Comparison of ENCODE assay signal across 8 cellular contexts in the genomic region with DNA sequence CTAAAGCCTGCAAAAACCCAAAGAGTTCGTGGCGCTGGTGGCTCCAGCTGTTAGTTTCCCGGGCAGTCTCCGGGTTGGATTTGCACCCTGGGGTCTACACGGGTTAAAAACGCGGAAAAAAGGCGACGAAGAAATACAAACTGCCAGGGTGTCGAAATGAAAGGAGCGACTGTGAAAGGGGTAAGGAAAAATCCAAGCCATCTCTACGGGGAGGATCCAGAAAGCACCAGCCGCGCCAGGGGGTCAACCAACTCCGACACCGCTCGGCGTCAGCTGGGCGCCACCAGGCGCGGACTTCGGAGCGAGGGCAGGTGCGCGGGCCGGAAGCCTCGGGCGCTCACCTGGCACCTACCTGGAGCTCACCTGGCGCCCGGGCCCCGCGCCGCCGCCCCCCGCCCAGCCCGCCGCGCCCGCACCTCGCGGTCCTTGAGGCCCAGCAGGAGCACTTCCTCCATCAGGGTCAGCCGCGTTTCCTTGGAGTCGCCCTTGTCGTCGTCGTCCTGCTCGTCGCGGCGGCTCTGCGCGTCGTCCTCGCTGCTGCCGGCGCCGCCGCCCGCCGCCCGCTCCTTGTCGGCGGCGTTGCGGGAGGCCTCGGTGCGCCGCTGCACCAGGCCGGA. TPM values are rescaled to one million over a fixed set of nuclear protein-coding genes. Genes with fewer than 3 reads are reported as not detected.
DNase-seq lines count a peak whose midpoint lies in the region; ATAC-seq and TF ChIP-seq lines count a peak whose summit lies in the region.

No MANE protein-coding gene starts in this region.

- peak overlapping the region; percentile 99 for H2AFZ ChIP-seq in IMR-90 (replicated peaks; ENCODE audit: low read length, poor library complexity)
- H2AFZ ChIP-seq in PC-3 (ENCODE audit: low read length) = peak overlapping the region; percentile 94

- peak overlapping the region; percentile 80; the same call in 1 of the 2 replicates for H2BK120ac ChIP-seq in IMR-90 (ENCODE audit: low read depth, low read length)

- peaks cover 33% of the 10 kb centered on the region for H3K4me1 Mint-ChIP-seq in activated naive CD4-positive, alpha-beta T cell treated with anti-CD3 and anti-CD28 coated beads, Interleukin-2, amount 50 U/mL, for 24 hours

- peak overlapping the region; percentile 82 for H2AK5ac ChIP-seq in IMR-90 (ENCODE audit: low read depth, low read length)

- H3K79me1 ChIP-seq in IMR-90 (ENCODE audit: low read depth in 1 of 2, low read length in 2 of 2) = peaks cover 0 to 34% of the 10 kb centered on the region in 2 experiments; a peak in 3 of 4 replicates

- intact Hi-C loops in IMR-90 (cut with micrococcal nuclease) (loop anchor here (2.0 to 5.0 kb wide), 3 partner anchors 51 to 154 kb away; a partner anchor contains a TSS), PC-3 (cut with micrococcal nuclease) (loop anchor here (2.0 to 5.0 kb wide), 4 partner anchors 19 to 139 kb away; a partner anchor contains a TSS), aorta (cut with DNase I) (loop anchor here in 1 of 2 donors (5.0 kb wide), 2 partner anchors 59 to 139 kb away; a partner anchor contains a TSS)

- peaks cover 56% of the 10 kb centered on the region for H3K79me2 ChIP-seq in PC-3 (ENCODE audit: low read length)

- peak overlapping the region; percentile 45 for H4K5ac ChIP-seq in IMR-90 (ENCODE audit: low read depth, low read length)

- H3K4me3 Mint-ChIP-seq in activated naive CD4-positive, alpha-beta T cell treated with anti-CD3 and anti-CD28 coated beads, Interleukin-2, amount 50 U/mL, for 24 hours = peak overlapping the region; percentile 99

- H3K4me1 ChIP-seq in IMR-90 (ENCODE audit: control insufficient read depth, insufficient read depth, low read length) = peaks cover 5% of the 10 kb centered on the region
- peaks cover 25% of the 10 kb centered on the region for H3K4me1 ChIP-seq in PC-3 (ENCODE audit: insufficient read depth, low read length)
- peaks cover 0 to 3% of the 10 kb centered on the region in 2 donors for H3K4me1 ChIP-seq in aorta (ENCODE audit: control insufficient read depth in 1 of 2, insufficient read depth in 2 of 2, low read length in 2 of 2)

- peak overlapping the region; percentile 90 for H3K14ac ChIP-seq in IMR-90 (replicated peaks; ENCODE audit: low read depth, low read length)

- DNase-seq in DMS114 treated with DMSO at 0.1 percent for 48 hours (lab: John Stamatoyannopoulos, UW; ENCODE audit: unreplicated experiment) (peak; percentile 29), IMR-90 (peak; percentile 52), PC-3 (peak; percentile 52), glomerular visceral epithelial cell (ENCODE audit: extremely low spot score) (peak; percentile 55), omental fat pad (ENCODE audit: low spot score) (no peak), aorta (peak in 1 of 2 donors; percentile 79)

- H3K9me2 ChIP-seq in PC-3 (replicated peaks; ENCODE audit: low read length) = no peaks in the 10 kb centered on the region

- peak overlapping the region; percentile 94 for H4K91ac ChIP-seq in IMR-90 (ENCODE audit: insufficient read depth, low read depth, low read length)

- H2BK15ac ChIP-seq in IMR-90 (ENCODE audit: low read depth, low read length) = no peak overlapping the region

- WGBS in IMR-90 (ENCODE audit: extremely low coverage in 2 of 2, insufficient read length in 1 of 2), 2 experiments = 0% methylated on average over 43 of the region's 70 CpGs; no CpG with 5 or more reads in 1 of the 2 experiments
- WGBS in aorta, 2 donors = 0 to 1% methylated on average over 21 to 70 of the region's 70 CpGs

- no peaks in the 10 kb centered on the region for H3K9me3 Mint-ChIP-seq in activated naive CD4-positive, alpha-beta T cell treated with anti-CD3 and anti-CD28 coated beads, Interleukin-2, amount 50 U/mL, for 24 hours

- no TSS peak for BruUV-seq in IMR-90 (replicated peaks; lab: Mats Ljungman, UMichigan)
- BruUV-seq in PC-3 (replicated peaks; lab: Mats Ljungman, UMichigan) = no TSS peak

- H3K23ac ChIP-seq in IMR-90 (ENCODE audit: low read depth, low read length) = peak overlapping the region; percentile 84

- peak overlapping the region; percentile 88 for H3K56ac ChIP-seq in IMR-90 (ENCODE audit: extremely low read depth, insufficient read depth, low read length)

- TF ChIP-seq RAD21 in IMR-90 (IDR thresholded peaks at IDR 0.05; ENCODE audit: low read length) = no peak

- CTCF ChIA-PET in IMR-90 (lab: Yijun Ruan, JAX) (interaction anchor here (0.6 kb wide), 2 partner anchors 32 to 439 kb away, joined by 4 read pairs; no protein-coding TSS in a partner anchor), PC-3 (lab: Charles Lee) (no interaction called here)

- H3K18ac ChIP-seq in IMR-90 (ENCODE audit: low read depth, low read length) = peak overlapping the region; percentile 43; the same call in 1 of the 2 replicates

- H3K27ac Mint-ChIP-seq in activated naive CD4-positive, alpha-beta T cell treated with anti-CD3 and anti-CD28 coated beads, Interleukin-2, amount 50 U/mL, for 24 hours = peak overlapping the region; percentile 99

- peaks cover 12% of the 10 kb centered on the region for H3K36me3 ChIP-seq in IMR-90 (ENCODE audit: control insufficient read depth, insufficient read depth, low read length)
- H3K36me3 ChIP-seq in PC-3 (ENCODE audit: low read depth, low read length) = peaks cover 23% of the 10 kb centered on the region
- peaks cover 0 to 2% of the 10 kb centered on the region in 2 donors for H3K36me3 ChIP-seq in aorta (ENCODE audit: control insufficient read depth in 1 of 2, insufficient read depth in 2 of 2, low read length in 1 of 2)

- peak overlapping the region; percentile 88 to 94 for H4K8ac ChIP-seq in IMR-90 (ENCODE audit: low read depth in 2 of 2, low read length in 2 of 2)

- no peaks in the 10 kb centered on the region for H3K27me3 Mint-ChIP-seq in activated naive CD4-positive, alpha-beta T cell treated with anti-CD3 and anti-CD28 coated beads, Interleukin-2, amount 50 U/mL, for 24 hours

- peak overlapping the region; percentile 99 for H2AK9ac ChIP-seq in IMR-90 (replicated peaks; ENCODE audit: low read depth, low read length, poor library complexity)

- H3K27me3 ChIP-seq in IMR-90 (ENCODE audit: control insufficient read depth, insufficient read depth, low read length) (no peaks in the 10 kb centered on the region), PC-3 (ENCODE audit: low read length) (no peaks in the 10 kb centered on the region), aorta (ENCODE audit: control insufficient read depth in 1 of 2, insufficient read depth in 2 of 2, low read length in 1 of 2) (no peaks in the 10 kb centered on the region)

- peak overlapping the region; percentile 96 for H3K4ac ChIP-seq in IMR-90 (ENCODE audit: low read depth, low read length)

- in situ Hi-C loops in IMR-90 (cut with MboI; ENCODE audit: low sequenced_read_pairs) = loop anchor here (5.0 kb wide), 1 partner anchor 54 kb away; no protein-coding TSS in a partner anchor

- H3K27ac ChIP-seq in IMR-90 (ENCODE audit: insufficient read depth, low read length) (peak overlapping the region; percentile 99), PC-3 (ENCODE audit: low read length) (peak overlapping the region; percentile 81), aorta (ENCODE audit: low read depth in 1 of 2, low read length in 2 of 2) (peak overlapping the region; percentile 78 to 98)

- H3K4me3 ChIP-seq in IMR-90 (ENCODE audit: insufficient read depth, low read depth, low read length) (peak overlapping the region; percentile 86), PC-3 (ENCODE audit: low read length) (peak overlapping the region; percentile 74), aorta (ENCODE audit: low read length in 2 of 2) (peak overlapping the region; percentile 62 to 91)

- no peak overlapping the region for H2BK20ac ChIP-seq in IMR-90 (ENCODE audit: low read depth, low read length)

- no peaks in the 10 kb centered on the region for H3K9me3 ChIP-seq in IMR-90 (ENCODE audit: control insufficient read depth, insufficient read depth, low read length)
- H3K9me3 ChIP-seq in PC-3 (ENCODE audit: low read length) = no peaks in the 10 kb centered on the region
- H3K9me3 ChIP-seq in aorta (ENCODE audit: control insufficient read depth, low read length) = no peaks in the 10 kb centered on the region

- peaks cover 6% of the 10 kb centered on the region; the same call in 1 of the 2 replicates for H3K9me1 ChIP-seq in IMR-90 (ENCODE audit: insufficient read depth, low read length)

- dilution Hi-C loops in IMR-90 (cut with HindIII; ENCODE audit: low sequenced_read_pairs, unreplicated experiment) = no loop called here

- peak overlapping the region; percentile 97 for H2BK5ac ChIP-seq in IMR-90 (ENCODE audit: low read depth, low read length, poor library complexity, severe bottlenecking)

- H3K9ac ChIP-seq in IMR-90 (ENCODE audit: low read depth, low read length) (peak overlapping the region; percentile 94), PC-3 (ENCODE audit: low read length) (peak overlapping the region; percentile 99)

- no peak for TF ChIP-seq CTCF in IMR-90 (conservative IDR thresholded peaks at IDR 0.05; ENCODE audit: low read depth, low read length)
- no peak for TF ChIP-seq CTCF in PC-3 (conservative IDR thresholded peaks at IDR 0.05; ENCODE audit: low read depth, low read length)
- TF ChIP-seq CTCF in omental fat pad (IDR thresholded peaks at IDR 0.05) = no peak

- POLR2A ChIA-PET in IMR-90 (lab: Charles Lee; ENCODE audit: unreplicated experiment) = interaction anchor here (0.6 to 1.1 kb wide), 3 partner anchors 9 to 47 kb away, joined by 3 to 10 read pairs (median 6); no protein-coding TSS in a partner anchor
- POLR2A ChIA-PET in PC-3 (lab: Charles Lee; ENCODE audit: unreplicated experiment) = interaction anchor here (0.7 kb wide), 1 partner anchor 24 kb away, joined by 3 read pairs; no protein-coding TSS in a partner anchor

- peak overlapping the region; percentile 79; the same call in 1 of the 2 replicates for H3K4me2 ChIP-seq in IMR-90 (ENCODE audit: low read depth, low read length)
- H3K4me2 ChIP-seq in PC-3 (ENCODE audit: low read length) = peak overlapping the region; percentile 91

- peaks cover 51% of the 10 kb centered on the region for H4K20me1 ChIP-seq in IMR-90 (ENCODE audit: insufficient read depth, low read length)
- H4K20me1 ChIP-seq in PC-3 (ENCODE audit: low read length) = peaks cover 36% of the 10 kb centered on the region

- peaks cover 14% of the 10 kb centered on the region for H3K36me3 Mint-ChIP-seq in activated naive CD4-positive, alpha-beta T cell treated with anti-CD3 and anti-CD28 coated beads, Interleukin-2, amount 50 U/mL, for 24 hours

- ATAC-seq in GM21529 (IDR thresholded peaks at IDR 0.05; ENCODE audit: unreplicated experiment) (peak; percentile 19), IMR-90 (ENCODE audit: low read depth) (peak; percentile 2; the same call in 1 of the 2 replicates), PC-3 (peak; percentile 23), omental fat pad (ENCODE audit: low FRiP score) (peak; percentile 27), aorta (ENCODE audit: low FRiP score) (peak; percentile 53)

- no peak for TF ChIP-seq POLR2A in IMR-90 (IDR thresholded peaks at IDR 0.05; ENCODE audit: low read depth, low read length)

- no peaks in the 10 kb centered on the region for H3F3A ChIP-seq in PC-3 (ENCODE audit: low read length, unreplicated experiment)

RNA-seq across cellular contexts. Expression of a gene that starts 0.6 kb away (rescaled TPM):
- total RNA-seq in IMR-90 (2012; rRNA removed) (38.2 and 59.7 TPM in 2 replicates), PC-3 (2014; rRNA removed) (46.2 and 55.5 TPM in 2 replicates), omental fat pad (10 to 100 TPM; 75.3 to 87.2 (median 84.0) TPM), aorta (10 to 100 TPM; 84.9 to 92.0 TPM)
- polyA plus RNA-seq in IMR-90 (2012; rRNA removed) (32.9 and 41.3 TPM in 2 replicates), aorta (10 to 100 TPM; 57.0 to 63.2 TPM)
- 13.1 and 45.1 TPM in 2 replicates for polyA plus RNA-seq in IMR-90 (2012; cell fraction: cytosol; rRNA removed)
- 29.5 and 36.1 TPM in 2 replicates for polyA plus RNA-seq in IMR-90 (2012; cell fraction: nucleus; rRNA removed; ENCODE audit: low replicate concordance)

Comparison
In these comparisons a context has a peak if more than half of its experiments do, and no peak if none do; other contexts are left out.
1. ATAC-seq: peak in every context shown above with its lines; median percentile 53 in aorta; 27 in omental fat pad; 23 in PC-3; 19 in GM21529; 2 in IMR-90.